ENCODE assay signal across 28 cellular contexts in genomic region chr1:19925342-19926070, GRCh38. TPM values are rescaled to one million over a fixed set of nuclear protein-coding genes. Genes with fewer than 3 reads are reported as not detected.
DNase-seq lines count a peak whose midpoint lies in the region; ATAC-seq and TF ChIP-seq lines count a peak whose summit lies in the region.
"Had no signal": no experiment of that assay in that cellular context is flagged by ENCODE, and none has a peak within 500 bp of the region (broad histone marks: within the 10 kb centered on the region; RNA-seq: fewer than 3 reads in every experiment).

No MANE protein-coding gene starts in this region.

- H3K36me3 Mint-ChIP-seq in Caco-2 (ENCODE audit: insufficient read depth, unreplicated experiment): peaks cover 14% of the 10 kb centered on the region
- H3K36me3 Mint-ChIP-seq: activated naive CD8-positive, alpha-beta T cell treated with anti-CD3 and anti-CD28 coated beads for 36 hours; natural killer cell treated with Interleukin-12 subunit alpha and Interleukin-12 subunit beta and Interleukin-15 and Interleukin-18, amount 100 ng/mL, for 72 hours; stimulated activated naive B cell treated with anti-CD40 and anti-IgM and Interleukin-4, amounts not matched to agents 10 μg/mL and 1 μg/mL and 100 μg/mL, for 72 hours had no signal

- H3K27me3 Mint-ChIP-seq in Caco-2 (ENCODE audit: insufficient read depth, unreplicated experiment): no peaks in the 10 kb centered on the region
- H3K27me3 Mint-ChIP-seq: activated naive CD8-positive, alpha-beta T cell treated with anti-CD3 and anti-CD28 coated beads for 36 hours; CD4-positive, alpha-beta T cell had no signal

- CTCF ChIA-PET in Caco-2 (lab: Charles Lee): no interaction called here

- H3K27me3 ChIP-seq in Caco-2 (replicated peaks; ENCODE audit: control insufficient read depth, insufficient read depth, low read length) (no peaks in the 10 kb centered on the region), osteoblast (ENCODE audit: insufficient read depth, low read length) (peaks cover 18% of the 10 kb centered on the region), right atrium auricular region (no peaks in the 10 kb centered on the region)
- H3K27me3 ChIP-seq: ovary had no signal

- peak; percentile 18 to 63 for DNase-seq in Caco-2
- DNase-seq in HT1080 (ENCODE audit: low read depth): peak; percentile 90
- DNase-seq in dermis blood vessel endothelial cell: peak; percentile 47
- DNase-seq in osteoblast (ENCODE audit: insufficient read length, low spot score, missing footprints): peak; percentile 78
- DNase-seq in activated CD4-positive, alpha-beta T cell treated with anti-CD3 and anti-CD28 coated beads for 48 hours: no peak
- no peak for DNase-seq in posterior cingulate gyrus
- DNase-seq in right atrium auricular region (ENCODE audit: low spot score): no peak
- DNase-seq: activated CD4-positive, alpha-beta T cell treated with anti-CD3 and anti-CD28 coated beads, Interleukin-2, amount 50 U/mL, for 48 hours; activated CD8-positive, alpha-beta memory T cell treated with anti-CD3 and anti-CD28 coated beads, Interleukin-2, amount 50 U/mL, for 48 hours; activated naive CD8-positive, alpha-beta T cell treated with anti-CD3 and anti-CD28 coated beads for 36 hours; CD4-positive, alpha-beta T cell; DMS79 treated with DMSO at 0.1 percent for 48 hours; effector memory CD8-positive, alpha-beta T cell; left colon; NCI-H1092 treated with DMSO at 0.1 percent for 48 hours; NCI-H2081; NCI-H446 treated with DMSO at 0.1 percent for 48 hours; ovary; stimulated activated CD4-positive, alpha-beta T cell treated with anti-CD3 and anti-CD28 coated beads, Interleukin-1b, Interleukin-23, amount 100 ng/mL, for 48 hours; stimulated activated naive B cell treated with anti-CD40 and anti-IgM and Interleukin-4, amounts not matched to agents 10 μg/mL and 1 μg/mL and 100 μg/mL, for 72 hours had no signal

- no peaks in the 10 kb centered on the region for H3K79me2 ChIP-seq in osteoblast (ENCODE audit: insufficient read depth, low read length)

- intact Hi-C loops in Caco-2 (cut with micrococcal nuclease; ENCODE audit: unreplicated experiment): no loop called here
- intact Hi-C loops in posterior cingulate gyrus (cut with DNase I): no loop called here

- BruUV-seq in Caco-2 (replicated peaks; lab: Mats Ljungman, UMichigan): no TSS peak

- POLR2A ChIA-PET in Caco-2 (lab: Charles Lee): no interaction called here

- H3K4me3 ChIP-seq in Caco-2 (ENCODE audit: low read depth, low read length) (no peak overlapping the region), osteoblast (ENCODE audit: insufficient read depth, low read length) (no peak overlapping the region), right atrium auricular region (no peak overlapping the region)
- H3K4me3 ChIP-seq: ovary had no signal

- H3K36me3 ChIP-seq in Caco-2 (ENCODE audit: control insufficient read depth, insufficient read depth, low read length): no peaks in the 10 kb centered on the region
- no peaks in the 10 kb centered on the region for H3K36me3 ChIP-seq in osteoblast (ENCODE audit: insufficient read depth, low read length)
- no peaks in the 10 kb centered on the region for H3K36me3 ChIP-seq in right atrium auricular region
- H3K36me3 ChIP-seq: ovary had no signal

- no peaks in the 10 kb centered on the region for H4K20me1 ChIP-seq in osteoblast (ENCODE audit: insufficient read depth, low read length)

- no peak overlapping the region for H3K4me3 Mint-ChIP-seq in Caco-2 (ENCODE audit: unreplicated experiment)
- H3K4me3 Mint-ChIP-seq: activated naive CD8-positive, alpha-beta T cell treated with anti-CD3 and anti-CD28 coated beads for 36 hours; CD4-positive, alpha-beta T cell; effector memory CD8-positive, alpha-beta T cell; natural killer cell treated with Interleukin-12 subunit alpha and Interleukin-12 subunit beta and Interleukin-15 and Interleukin-18, amount 100 ng/mL, for 72 hours; stimulated activated naive B cell treated with anti-CD40 and anti-IgM and Interleukin-4, amounts not matched to agents 10 μg/mL and 1 μg/mL and 100 μg/mL, for 72 hours; T-helper 2 cell treated with Interferon-gamma antibody and Interleukin-4, amounts not matched to agents 5 μg/mL and 100 μg/mL, for 36 hours had no signal

- no peak for ATAC-seq in HG02759 (IDR thresholded peaks at IDR 0.05; ENCODE audit: unreplicated experiment)
- ATAC-seq: effector memory CD8-positive, alpha-beta T cell; left colon; natural killer cell treated with Interleukin-12 subunit alpha and Interleukin-12 subunit beta and Interleukin-15 and Interleukin-18, amount 100 ng/mL, for 72 hours; Panc1; stimulated activated naive B cell treated with anti-CD40 and anti-IgM and Interleukin-4, amounts not matched to agents 10 μg/mL and 1 μg/mL and 100 μg/mL, for 72 hours had no signal

- peaks cover 16% of the 10 kb centered on the region for H3K4me1 Mint-ChIP-seq in Caco-2 (ENCODE audit: low read depth, unreplicated experiment)
- H3K4me1 Mint-ChIP-seq: activated naive CD8-positive, alpha-beta T cell treated with anti-CD3 and anti-CD28 coated beads for 36 hours; stimulated activated naive B cell treated with anti-CD40 and anti-IgM and Interleukin-4, amounts not matched to agents 10 μg/mL and 1 μg/mL and 100 μg/mL, for 72 hours had no signal

- peak overlapping the region; percentile 79 for H3K27ac Mint-ChIP-seq in Caco-2 (ENCODE audit: unreplicated experiment)
- H3K27ac Mint-ChIP-seq: activated naive CD8-positive, alpha-beta T cell treated with anti-CD3 and anti-CD28 coated beads for 36 hours; CD4-positive, alpha-beta T cell; effector memory CD8-positive, alpha-beta T cell; natural killer cell treated with Interleukin-12 subunit alpha and Interleukin-12 subunit beta and Interleukin-15 and Interleukin-18, amount 100 ng/mL, for 72 hours; stimulated activated naive B cell treated with anti-CD40 and anti-IgM and Interleukin-4, amounts not matched to agents 10 μg/mL and 1 μg/mL and 100 μg/mL, for 72 hours; T-helper 2 cell treated with Interferon-gamma antibody and Interleukin-4, amounts not matched to agents 5 μg/mL and 100 μg/mL, for 36 hours had no signal

- H3K9me3 ChIP-seq in Caco-2 (peaks cover 11% of the 10 kb centered on the region; the same call in 1 of the 2 replicates), osteoblast (ENCODE audit: low read depth, low read length) (no peaks in the 10 kb centered on the region), right atrium auricular region (no peaks in the 10 kb centered on the region)
- H3K9me3 ChIP-seq: ovary had no signal

- H3K27ac ChIP-seq in osteoblast (ENCODE audit: low read depth, low read length): no peak overlapping the region
- H3K27ac ChIP-seq in right atrium auricular region: no peak overlapping the region
- H3K27ac ChIP-seq: ovary, VCaP had no signal

- TF ChIP-seq CTCF in Caco-2 (IDR thresholded peaks at IDR 0.05; ENCODE audit: insufficient read depth in 1 of 2, low read depth in 1 of 2, low read length in 1 of 2, severe bottlenecking in 1 of 2, unreplicated experiment in 1 of 2) (no peak), osteoblast (IDR thresholded peaks at IDR 0.05; ENCODE audit: extremely low read depth, low read depth, low read length) (no peak), right atrium auricular region (IDR thresholded peaks at IDR 0.05) (no peak)

- H3K4me1 ChIP-seq in Caco-2 (peaks cover 48% of the 10 kb centered on the region), osteoblast (ENCODE audit: insufficient read depth, low read length) (no peaks in the 10 kb centered on the region), right atrium auricular region (no peaks in the 10 kb centered on the region)

- H3K4me2 ChIP-seq in osteoblast (ENCODE audit: insufficient read depth, low read length): no peak overlapping the region

- H2AFZ ChIP-seq in osteoblast (ENCODE audit: low read length): no peak overlapping the region

- peaks cover 10% of the 10 kb centered on the region for H3K9me3 Mint-ChIP-seq in Caco-2 (ENCODE audit: unreplicated experiment)
- H3K9me3 Mint-ChIP-seq: activated naive CD8-positive, alpha-beta T cell treated with anti-CD3 and anti-CD28 coated beads for 36 hours; CD4-positive, alpha-beta T cell; effector memory CD8-positive, alpha-beta T cell; natural killer cell treated with Interleukin-12 subunit alpha and Interleukin-12 subunit beta and Interleukin-15 and Interleukin-18, amount 100 ng/mL, for 72 hours had no signal

RNA-seq across cellular contexts. Expression of gene PLA2G2E, which starts 2.1 kb away (rescaled TPM):
- total RNA-seq in Caco-2 (2022) (0.41 TPM in 1 of 2 replicates, not detected in the other), dermis blood vessel endothelial cell (not detected in 2 replicates), osteoblast (not detected in 2 replicates), right atrium auricular region (not detected)
- total RNA-seq in HT1080 (2014; rRNA removed; shearing (Covaris generic)): not detected in 2 replicates
- polyA plus RNA-seq in HT1080 (2015; cell fraction: cytosol; rRNA removed): not detected in 2 replicates
- polyA plus RNA-seq in HT1080 (2015; cell fraction: nucleus; rRNA removed): not detected in 2 replicates
- total RNA-seq: activated naive CD8-positive, alpha-beta T cell treated with anti-CD3 and anti-CD28 coated beads for 36 hours; CD4-positive, alpha-beta T cell; chondrocyte; glomerular endothelial cell; left colon; natural killer cell treated with Interleukin-12 subunit alpha and Interleukin-12 subunit beta and Interleukin-15 and Interleukin-18, amount 100 ng/mL, for 72 hours; ovary; temporal lobe had no signal
- polyA plus RNA-seq: ovary had no signal

RNA-seq across cellular contexts. Expression of gene OTUD3, which starts 43.3 kb away (rescaled TPM):
- 15.1 and 15.6 TPM in 2 replicates for total RNA-seq in Caco-2 (2022)
- 3.3 and 3.6 TPM in 2 replicates for total RNA-seq in HT1080 (2014; rRNA removed; shearing (Covaris generic))
- 3.4 and 4.9 TPM in 2 replicates for polyA plus RNA-seq in HT1080 (2015; cell fraction: cytosol; rRNA removed)
- polyA plus RNA-seq in HT1080 (2015; cell fraction: nucleus; rRNA removed): 14.6 and 15.8 TPM in 2 replicates
- total RNA-seq in dermis blood vessel endothelial cell: 3.9 and 4.0 TPM in 2 replicates
- 4.0 and 4.1 TPM in 2 replicates for total RNA-seq in osteoblast
- total RNA-seq in right atrium auricular region: 10 to 100 TPM in 1 of 2 donors, 1 to 10 TPM in 1; 2.4 to 31.6 TPM

RNA-seq across cellular contexts. Expression of gene PLA2G2A, which starts 53.9 kb away (rescaled TPM):
- total RNA-seq in Caco-2 (2022) (9.2 and 13.0 TPM in 2 replicates), dermis blood vessel endothelial cell (not detected in 2 replicates), osteoblast (not detected in 2 replicates), right atrium auricular region (1,000 to 10,000 TPM in 1 of 2 donors, 100 to 1,000 TPM in 1; 185 to 1,320 TPM)
- not detected in 2 replicates for total RNA-seq in HT1080 (2014; rRNA removed; shearing (Covaris generic))
- polyA plus RNA-seq in HT1080 (2015; cell fraction: cytosol; rRNA removed): not detected in 2 replicates
- polyA plus RNA-seq in HT1080 (2015; cell fraction: nucleus; rRNA removed): not detected in 2 replicates
- total RNA-seq: activated naive CD8-positive, alpha-beta T cell treated with anti-CD3 and anti-CD28 coated beads for 36 hours; CD4-positive, alpha-beta T cell; chondrocyte; glomerular endothelial cell; natural killer cell treated with Interleukin-12 subunit alpha and Interleukin-12 subunit beta and Interleukin-15 and Interleukin-18, amount 100 ng/mL, for 72 hours; temporal lobe had no signal

Comparison
In these comparisons a context has a peak if more than half of its experiments do, and no peak if none do; other contexts are left out.
1. DNase-seq: peak in Caco-2 (2 of 2), HT1080 (single experiment), dermis blood vessel endothelial cell (single experiment) and osteoblast (single experiment); none in activated CD4-positive, alpha-beta T cell treated with anti-CD3 and anti-CD28 coated beads for 48 hours (single experiment), posterior cingulate gyrus (0 of 10) and right atrium auricular region (single experiment).
2. RNA of gene PLA2G2A, which starts 53.9 kb away (total RNA-seq): 185 to 1,320 TPM in right atrium auricular region; 9.2 to 13.0 TPM in Caco-2, not detected in HT1080, not detected in dermis blood vessel endothelial cell and not detected in osteoblast; every median in the first group is over 10 times any median in the second.